In genomic region chrX:49030283-49030682, GRCh38 we compare ENCODE assay signal across 27 cellular contexts.
"Had no signal": no experiment of that assay in that cellular context is flagged by ENCODE, and none has a peak within 500 bp of the region (broad histone marks: within the 10 kb centered on the region; RNA-seq: fewer than 3 reads in every experiment).

No MANE protein-coding gene starts in this region.

- H3K27ac Mint-ChIP-seq: activated CD4-positive, alpha-beta memory T cell treated with anti-CD3 and anti-CD28 coated beads for 36 hours; activated CD4-positive, alpha-beta T cell treated with anti-CD3 and anti-CD28 coated beads, Interleukin-2, amount 10 ng/mL, durations not matched to agents 7 days and 5 days; activated naive CD4-positive, alpha-beta T cell treated with anti-CD3 and anti-CD28 coated beads, Interleukin-2, amount 10 ng/mL, durations not matched to agents 7 days and 5 days; activated naive CD8-positive, alpha-beta T cell treated with anti-CD3 and anti-CD28 coated beads for 36 hours; activated T-helper 2 cell treated with anti-CD3 and anti-CD28 coated beads, Interferon-gamma antibody, Interleukin-2, Interleukin-4, amounts not matched to agents 10 μg/mL and 5 μg/mL and 100 μg/mL, durations not matched to agents 14 hours and 24 hours and 36 hours had no signal

- ATAC-seq: Right ventricle myocardium inferior had no signal

- H3K9me3 ChIP-seq: adrenal gland, breast epithelium, MG63, SJCRH30, SK-N-SH had no signal

- H3K4me1 Mint-ChIP-seq: activated CD4-positive, alpha-beta T cell treated with anti-CD3 and anti-CD28 coated beads, Interleukin-2, amount 10 ng/mL, durations not matched to agents 7 days and 5 days; activated naive CD8-positive, alpha-beta T cell treated with anti-CD3 and anti-CD28 coated beads for 36 hours had no signal

- H3K4me3 Mint-ChIP-seq: activated CD4-positive, alpha-beta memory T cell treated with anti-CD3 and anti-CD28 coated beads for 36 hours; activated CD4-positive, alpha-beta T cell treated with anti-CD3 and anti-CD28 coated beads, Interleukin-2, amount 10 ng/mL, durations not matched to agents 7 days and 5 days; activated naive CD4-positive, alpha-beta T cell treated with anti-CD3 and anti-CD28 coated beads, Interleukin-2, amount 10 ng/mL, durations not matched to agents 7 days and 5 days; activated naive CD8-positive, alpha-beta T cell treated with anti-CD3 and anti-CD28 coated beads for 36 hours had no signal

- H3K4me1 ChIP-seq: breast epithelium, SJCRH30 had no signal

- H3K27me3 ChIP-seq: adrenal gland, MG63, SJCRH30 had no signal

- H3K27ac ChIP-seq: breast epithelium, SJCRH30, VCaP had no signal

- H3K36me3 ChIP-seq: breast epithelium, SJCRH30 had no signal

- H3K4me3 ChIP-seq: adrenal gland, breast epithelium, MG63, SJCRH30 had no signal

- H3K27me3 Mint-ChIP-seq: activated CD4-positive, alpha-beta memory T cell treated with anti-CD3 and anti-CD28 coated beads for 36 hours; activated CD4-positive, alpha-beta T cell treated with anti-CD3 and anti-CD28 coated beads, Interleukin-2, amount 10 ng/mL, durations not matched to agents 7 days and 5 days; activated naive CD4-positive, alpha-beta T cell treated with anti-CD3 and anti-CD28 coated beads, Interleukin-2, amount 10 ng/mL, durations not matched to agents 7 days and 5 days; activated naive CD8-positive, alpha-beta T cell treated with anti-CD3 and anti-CD28 coated beads for 36 hours had no signal

- H3K9me3 Mint-ChIP-seq: activated CD4-positive, alpha-beta memory T cell treated with anti-CD3 and anti-CD28 coated beads for 36 hours; activated CD4-positive, alpha-beta T cell treated with anti-CD3 and anti-CD28 coated beads, Interleukin-2, amount 10 ng/mL, durations not matched to agents 7 days and 5 days; activated naive CD4-positive, alpha-beta T cell treated with anti-CD3 and anti-CD28 coated beads, Interleukin-2, amount 10 ng/mL, durations not matched to agents 7 days and 5 days; activated naive CD8-positive, alpha-beta T cell treated with anti-CD3 and anti-CD28 coated beads for 36 hours; activated T-helper 2 cell treated with anti-CD3 and anti-CD28 coated beads, Interferon-gamma antibody, Interleukin-2, Interleukin-4, amounts not matched to agents 10 μg/mL and 5 μg/mL and 100 μg/mL, durations not matched to agents 14 hours and 24 hours and 36 hours had no signal

- DNase-seq: activated CD4-positive, alpha-beta memory T cell treated with anti-CD3 and anti-CD28 coated beads for 36 hours; activated CD4-positive, alpha-beta T cell treated with anti-CD3 and anti-CD28 coated beads, Interleukin-2, amount 10 ng/mL, durations not matched to agents 7 days and 5 days; activated CD4-positive, CD25-positive, alpha-beta regulatory T cell; activated gamma-delta T cell treated with Interleukin-2 at 50 U/mL for 16 hours; activated naive CD4-positive, alpha-beta T cell treated with anti-CD3 and anti-CD28 coated beads, Interleukin-2, amount 10 ng/mL, durations not matched to agents 7 days and 5 days; activated naive CD8-positive, alpha-beta T cell treated with anti-CD3 and anti-CD28 coated beads for 36 hours; activated T-cell treated with anti-CD3 and anti-CD28 coated beads for 4 hours; activated T-cell treated with anti-CD3 and anti-CD28 coated beads, Interleukin-2, amount 50 U/mL, for 48 hours; adrenal gland; anterior cingulate cortex; MG63; MV-4-11; NCI-H1092 treated with DMSO at 0.1 percent for 48 hours; NCI-H1436; NCI-H1694 treated with DMSO at 0.1 percent for 48 hours; NCI-H2029 treated with DMSO at 0.1 percent for 48 hours; NCI-H510A treated with DMSO at 0.1 percent for 48 hours; NK-92 treated with Interleukin-12 subunit alpha and Interleukin-12 subunit beta, amount 100 ng/mL, for 24 hours; OCI-M1; RPMI8226; SJCRH30; SK-N-SH; T-helper 1 cell had no signal
